Comparison of ENCODE assay signal across 12 cellular contexts in the genomic region with DNA sequence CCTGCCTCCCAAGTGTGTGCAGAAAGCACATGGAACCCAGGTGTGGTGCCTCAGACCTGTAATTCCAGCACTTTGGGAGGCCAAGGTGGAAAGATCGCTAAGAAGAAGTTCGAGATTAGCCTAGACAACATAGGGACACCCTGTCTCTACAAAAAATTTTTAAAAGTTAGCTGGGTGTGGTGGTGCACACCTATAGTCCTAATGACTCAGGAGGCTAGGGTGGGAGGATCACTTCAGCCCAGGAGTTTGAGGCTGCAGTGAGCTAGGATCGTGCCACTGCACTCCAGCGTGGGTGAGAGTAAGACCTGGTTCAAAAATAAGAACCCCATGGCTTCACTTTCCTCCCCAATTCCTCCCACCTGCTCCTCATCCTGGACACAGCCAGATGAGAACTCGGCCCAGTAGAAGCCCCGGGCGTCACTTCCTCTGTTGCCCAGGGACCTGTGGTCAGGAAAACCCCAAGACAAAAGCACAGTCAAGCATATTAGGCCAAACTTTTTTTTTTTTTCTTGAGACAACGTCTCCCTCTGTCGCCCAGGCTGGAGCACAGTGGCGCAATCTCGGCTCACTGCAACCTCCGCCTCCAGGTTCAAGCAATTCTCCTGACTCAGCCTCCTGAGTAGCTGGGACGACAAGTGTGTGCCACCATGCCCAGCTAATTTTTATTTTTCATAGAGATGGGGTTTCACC. TPM values are rescaled to one million over a fixed set of nuclear protein-coding genes. Genes with fewer than 3 reads are reported as not detected.
DNase-seq lines count a peak whose midpoint lies in the region; ATAC-seq and TF ChIP-seq lines count a peak whose summit lies in the region.
"Not testable (repeated sequence)": the region's sequence is repeated elsewhere in the genome, so short reads cannot be mapped to it uniquely, and the experiment has no call there.
"Had no signal": no experiment of that assay in that cellular context is flagged by ENCODE, and none has a peak within 500 bp of the region (broad histone marks: within the 10 kb centered on the region; RNA-seq: fewer than 3 reads in every experiment).

No MANE protein-coding gene starts in this region.

- ATAC-seq in GM19023 (IDR thresholded peaks at IDR 0.05; ENCODE audit: unreplicated experiment) (peak; percentile 87), GM21528 (IDR thresholded peaks at IDR 0.05; ENCODE audit: low FRiP score, unreplicated experiment) (peak; percentile 81), HG02973 (IDR thresholded peaks at IDR 0.05; ENCODE audit: unreplicated experiment) (peak; percentile 85), HG03520 (IDR thresholded peaks at IDR 0.05; ENCODE audit: unreplicated experiment) (peak; percentile 80)
- ATAC-seq in activated naive CD8-positive, alpha-beta T cell treated with anti-CD3 and anti-CD28 coated beads, Interleukin-2, amount 10 ng/mL, durations not matched to agents 7 days and 5 days (ENCODE audit: low read depth), result not testable (repeated sequence)

- H3K4me1 Mint-ChIP-seq in activated naive CD8-positive, alpha-beta T cell treated with anti-CD3 and anti-CD28 coated beads, Interleukin-2, amount 10 ng/mL, durations not matched to agents 7 days and 5 days; progenitor cell of endocrine pancreas (ENCODE audit: low read depth): not testable (repeated sequence)

- DNase-seq in GM12864 (ENCODE audit: low read depth) (peak; percentile 50), SKM-1 (lab: John Stamatoyannopoulos, UW; ENCODE audit: unreplicated experiment) (peak; percentile 14)
- not testable (repeated sequence) for DNase-seq in activated naive CD8-positive, alpha-beta T cell treated with anti-CD3 and anti-CD28 coated beads, Interleukin-2, amount 10 ng/mL, durations not matched to agents 7 days and 5 days; progenitor cell of endocrine pancreas (ENCODE audit: low spot score, unreplicated experiment)

- H3K4me3 Mint-ChIP-seq in activated naive CD8-positive, alpha-beta T cell treated with anti-CD3 and anti-CD28 coated beads, Interleukin-2, amount 10 ng/mL, durations not matched to agents 7 days and 5 days; progenitor cell of endocrine pancreas (ENCODE audit: low read depth): not testable (repeated sequence)

- not testable (repeated sequence) for H3K27me3 Mint-ChIP-seq in activated naive CD8-positive, alpha-beta T cell treated with anti-CD3 and anti-CD28 coated beads, Interleukin-2, amount 10 ng/mL, durations not matched to agents 7 days and 5 days; progenitor cell of endocrine pancreas

- not testable (repeated sequence) for H3K36me3 Mint-ChIP-seq in activated naive CD8-positive, alpha-beta T cell treated with anti-CD3 and anti-CD28 coated beads, Interleukin-2, amount 10 ng/mL, durations not matched to agents 7 days and 5 days; progenitor cell of endocrine pancreas (ENCODE audit: insufficient read depth)

- not testable (repeated sequence) for H3K4me3 ChIP-seq in GM12864 (ENCODE audit: low read depth, low read length)

- POLR2A ChIA-PET in activated naive CD8-positive, alpha-beta T cell treated with anti-CD3 and anti-CD28 coated beads, Interleukin-2, amount 10 ng/mL, durations not matched to agents 7 days and 5 days (lab: Charles Lee), result interaction anchor here (0.8 kb wide), 1 partner anchor 11 kb away, joined by 4 read pairs; no protein-coding TSS in a partner anchor

- not testable (repeated sequence) for TF ChIP-seq CTCF in GM12864 (IDR thresholded peaks at IDR 0.05; ENCODE audit: low read depth, low read length, missing control alignments); progenitor cell of endocrine pancreas (IDR thresholded peaks at IDR 0.05; ENCODE audit: unreplicated experiment)

- peak overlapping the region; percentile 76 for H3K27ac Mint-ChIP-seq in activated naive CD8-positive, alpha-beta T cell treated with anti-CD3 and anti-CD28 coated beads, Interleukin-2, amount 10 ng/mL, durations not matched to agents 7 days and 5 days
- peak overlapping the region; percentile 33 for H3K27ac Mint-ChIP-seq in progenitor cell of endocrine pancreas

- H3K9me3 Mint-ChIP-seq in activated naive CD8-positive, alpha-beta T cell treated with anti-CD3 and anti-CD28 coated beads, Interleukin-2, amount 10 ng/mL, durations not matched to agents 7 days and 5 days; progenitor cell of endocrine pancreas (ENCODE audit: low read depth): not testable (repeated sequence)

RNA-seq across cellular contexts. Expression of gene CCDC74B, which starts 13.1 kb away (rescaled TPM):
- total RNA-seq in activated naive CD8-positive, alpha-beta T cell treated with anti-CD3 and anti-CD28 coated beads, Interleukin-2, amount 10 ng/mL, durations not matched to agents 7 days and 5 days, result 1 to 10 TPM; 1.2 to 1.5 TPM
- total RNA-seq in progenitor cell of endocrine pancreas, result 10.7 and 10.9 TPM in 2 replicates
- total RNA-seq: left lobe of liver had no signal

RNA-seq across cellular contexts. Expression of gene SMPD4, which starts 23.4 kb away (rescaled TPM):
- 10 to 100 TPM; 67.3 to 74.2 TPM for total RNA-seq in activated naive CD8-positive, alpha-beta T cell treated with anti-CD3 and anti-CD28 coated beads, Interleukin-2, amount 10 ng/mL, durations not matched to agents 7 days and 5 days
- 86.0 and 93.8 TPM in 2 replicates for total RNA-seq in progenitor cell of endocrine pancreas

RNA-seq across cellular contexts. Expression of gene MZT2B, which starts 24.1 kb away (rescaled TPM):
- 100 to 1,000 TPM; 400 to 434 TPM for total RNA-seq in activated naive CD8-positive, alpha-beta T cell treated with anti-CD3 and anti-CD28 coated beads, Interleukin-2, amount 10 ng/mL, durations not matched to agents 7 days and 5 days
- total RNA-seq in progenitor cell of endocrine pancreas, result 190 and 207 TPM in 2 replicates

RNA-seq across cellular contexts. Expression of gene POTEF, which starts 28.9 kb away (rescaled TPM):
- not detected for total RNA-seq in activated naive CD8-positive, alpha-beta T cell treated with anti-CD3 and anti-CD28 coated beads, Interleukin-2, amount 10 ng/mL, durations not matched to agents 7 days and 5 days
- total RNA-seq in progenitor cell of endocrine pancreas, result 34.0 and 37.8 TPM in 2 replicates
- total RNA-seq: heart left ventricle; left lobe of liver; T-helper 1 cell treated with Interleukin-12 subunit alpha and Interleukin-12 subunit beta and Interleukin-4 antibody, amounts not matched to agents 30 ng/mL and 1 ng/mL, for 36 hours had no signal

RNA-seq across cellular contexts. Expression of gene TUBA3E, which starts 40.3 kb away (rescaled TPM):
- total RNA-seq in activated naive CD8-positive, alpha-beta T cell treated with anti-CD3 and anti-CD28 coated beads, Interleukin-2, amount 10 ng/mL, durations not matched to agents 7 days and 5 days, result not detected
- not detected in 2 replicates for total RNA-seq in progenitor cell of endocrine pancreas
- total RNA-seq: left lobe of liver; stomach; T-helper 1 cell treated with Interleukin-12 subunit alpha and Interleukin-12 subunit beta and Interleukin-4 antibody, amounts not matched to agents 30 ng/mL and 1 ng/mL, for 36 hours had no signal
